ENCODE assay signal across 11 cellular contexts in the genomic region with DNA sequence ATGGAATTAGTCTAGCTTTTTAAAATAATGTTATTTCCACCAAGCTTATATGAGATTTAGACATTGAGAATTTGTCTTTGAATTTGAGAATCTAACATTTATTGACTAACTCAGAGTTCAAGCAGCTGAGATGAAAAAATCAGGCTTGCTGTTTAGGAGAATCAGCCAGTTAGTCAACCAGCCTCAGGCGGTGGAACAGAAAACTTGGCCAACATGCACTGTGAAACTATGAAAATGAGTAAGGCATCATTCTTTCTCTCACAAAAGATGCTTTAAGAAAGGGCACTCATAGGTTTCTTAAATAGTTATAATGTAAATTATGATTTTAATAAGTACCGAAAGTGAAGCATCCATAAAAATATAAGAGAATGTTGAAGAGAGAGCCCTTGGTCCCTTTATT.
DNase-seq lines count a peak whose midpoint lies in the region; ATAC-seq and TF ChIP-seq lines count a peak whose summit lies in the region.
"Had no signal": no experiment of that assay in that cellular context is flagged by ENCODE, and none has a peak within 500 bp of the region (broad histone marks: within the 10 kb centered on the region; RNA-seq: fewer than 3 reads in every experiment).

No MANE protein-coding gene starts in this region.

- peak overlapping the region; percentile 50 for H3K27ac ChIP-seq in OCI-LY3 (ENCODE audit: low read length)
- H3K27ac ChIP-seq in epithelial cell of prostate: peak overlapping the region; percentile 29
- H3K27ac ChIP-seq: thoracic aorta had no signal

- H3K36me3 ChIP-seq in OCI-LY3 (replicated peaks; ENCODE audit: low read depth, low read length): peaks cover 82% of the 10 kb centered on the region

- TF ChIP-seq CTCF in OCI-LY3 (IDR thresholded peaks at IDR 0.05; ENCODE audit: low read depth, low read length): no peak

- POLR2A ChIA-PET in activated CD4-positive, alpha-beta T cell treated with anti-CD3 and anti-CD28 coated beads for 36 hours (lab: Charles Lee): interaction anchor here (0.6 to 0.8 kb wide), 2 partner anchors 17 to 27 kb away, joined by 3 read pairs; no protein-coding TSS in a partner anchor

- H3K4me1 ChIP-seq in OCI-LY3 (ENCODE audit: low read length): peaks cover 39% of the 10 kb centered on the region

- H2AFZ ChIP-seq in OCI-LY3 (ENCODE audit: low read depth, low read length): no peak overlapping the region

- H3K36me3 Mint-ChIP-seq in activated CD4-positive, alpha-beta T cell treated with anti-CD3 and anti-CD28 coated beads for 36 hours (ENCODE audit: low read depth): peaks cover 87% of the 10 kb centered on the region

- no peaks in the 10 kb centered on the region for H3K9me3 ChIP-seq in OCI-LY3 (ENCODE audit: insufficient read depth, low read length)
- H3K9me3 ChIP-seq: thoracic aorta had no signal

- ATAC-seq in activated CD4-positive, alpha-beta T cell treated with anti-CD3 and anti-CD28 coated beads for 36 hours: peak; percentile 60
- peak; percentile 44 for ATAC-seq in GM21528 (IDR thresholded peaks at IDR 0.05; ENCODE audit: low FRiP score, unreplicated experiment)
- ATAC-seq in HG03097 (IDR thresholded peaks at IDR 0.05; ENCODE audit: low FRiP score, unreplicated experiment): no peak
- ATAC-seq: PC-3 had no signal

- peaks cover 83% of the 10 kb centered on the region for H3K4me1 Mint-ChIP-seq in activated CD4-positive, alpha-beta T cell treated with anti-CD3 and anti-CD28 coated beads for 36 hours

- H3K9me3 Mint-ChIP-seq in activated CD4-positive, alpha-beta T cell treated with anti-CD3 and anti-CD28 coated beads for 36 hours (ENCODE audit: low read depth): no peaks in the 10 kb centered on the region

- H3K79me2 ChIP-seq in OCI-LY3 (ENCODE audit: low read length): peaks cover 8% of the 10 kb centered on the region

- CTCF ChIA-PET in activated CD4-positive, alpha-beta T cell treated with anti-CD3 and anti-CD28 coated beads for 36 hours (lab: Charles Lee): interaction anchor here (0.9 to 1.6 kb wide), 6 partner anchors 9 to 155 kb away, joined by 3 to 6 read pairs (median 3); no protein-coding TSS in a partner anchor

- H3K27me3 Mint-ChIP-seq in activated CD4-positive, alpha-beta T cell treated with anti-CD3 and anti-CD28 coated beads for 36 hours: no peaks in the 10 kb centered on the region

- H3K4me3 Mint-ChIP-seq in activated CD4-positive, alpha-beta T cell treated with anti-CD3 and anti-CD28 coated beads for 36 hours: no peak overlapping the region

- H3K9ac ChIP-seq in OCI-LY3 (ENCODE audit: low read length): no peak overlapping the region

- peak overlapping the region; percentile 60 for H3K4me2 ChIP-seq in OCI-LY3 (ENCODE audit: low read length)

- peak; percentile 64 for DNase-seq in activated CD4-positive, alpha-beta T cell treated with anti-CD3 and anti-CD28 coated beads for 36 hours
- DNase-seq in activated CD4-positive, alpha-beta T cell treated with anti-CD3 and anti-CD28 coated beads for 1 hour: no peak
- DNase-seq in epithelial cell of prostate (ENCODE audit: low read depth, low spot score) (peak; percentile 14), SKM-1 treated with dmso at 0.1 percent for 144 hours (lab: John Stamatoyannopoulos, UW; ENCODE audit: unreplicated experiment) (no peak), SIG-M5 treated with dmso at 0.1 percent for 504 hours (lab: John Stamatoyannopoulos, UW; ENCODE audit: unreplicated experiment) (no peak)
- DNase-seq: 8988T, PC-3 had no signal

- intact Hi-C loops in activated CD4-positive, alpha-beta T cell treated with anti-CD3 and anti-CD28 coated beads for 36 hours (cut with DNase I, micrococcal nuclease): loop anchor here in 1 of 2 experiments (5.0 kb wide), 2 partner anchors 33 to 42 kb away; no protein-coding TSS in a partner anchor

- peak overlapping the region; percentile 15; the same call in 1 of the 2 replicates for H3K4me3 ChIP-seq in OCI-LY3 (ENCODE audit: low read length)
- H3K4me3 ChIP-seq: thoracic aorta had no signal

- H4K20me1 ChIP-seq in OCI-LY3 (ENCODE audit: insufficient read depth, low read length): peaks cover 43% of the 10 kb centered on the region

- no peaks in the 10 kb centered on the region for H3K27me3 ChIP-seq in OCI-LY3 (ENCODE audit: low read depth, low read length)

- peak overlapping the region; percentile 79 for H3K27ac Mint-ChIP-seq in activated CD4-positive, alpha-beta T cell treated with anti-CD3 and anti-CD28 coated beads for 36 hours

Comparison
In these comparisons a context has a peak if more than half of its experiments do, and no peak if none do; other contexts are left out.
1. DNase-seq: peak in activated CD4-positive, alpha-beta T cell treated with anti-CD3 and anti-CD28 coated beads for 36 hours (single experiment) and epithelial cell of prostate (single experiment); none in activated CD4-positive, alpha-beta T cell treated with anti-CD3 and anti-CD28 coated beads for 1 hour (single experiment), SKM-1 treated with dmso at 0.1 percent for 144 hours (single experiment) and SIG-M5 treated with dmso at 0.1 percent for 504 hours (single experiment).